9 cellular contexts compared by ENCODE assay signal in the genomic region with DNA sequence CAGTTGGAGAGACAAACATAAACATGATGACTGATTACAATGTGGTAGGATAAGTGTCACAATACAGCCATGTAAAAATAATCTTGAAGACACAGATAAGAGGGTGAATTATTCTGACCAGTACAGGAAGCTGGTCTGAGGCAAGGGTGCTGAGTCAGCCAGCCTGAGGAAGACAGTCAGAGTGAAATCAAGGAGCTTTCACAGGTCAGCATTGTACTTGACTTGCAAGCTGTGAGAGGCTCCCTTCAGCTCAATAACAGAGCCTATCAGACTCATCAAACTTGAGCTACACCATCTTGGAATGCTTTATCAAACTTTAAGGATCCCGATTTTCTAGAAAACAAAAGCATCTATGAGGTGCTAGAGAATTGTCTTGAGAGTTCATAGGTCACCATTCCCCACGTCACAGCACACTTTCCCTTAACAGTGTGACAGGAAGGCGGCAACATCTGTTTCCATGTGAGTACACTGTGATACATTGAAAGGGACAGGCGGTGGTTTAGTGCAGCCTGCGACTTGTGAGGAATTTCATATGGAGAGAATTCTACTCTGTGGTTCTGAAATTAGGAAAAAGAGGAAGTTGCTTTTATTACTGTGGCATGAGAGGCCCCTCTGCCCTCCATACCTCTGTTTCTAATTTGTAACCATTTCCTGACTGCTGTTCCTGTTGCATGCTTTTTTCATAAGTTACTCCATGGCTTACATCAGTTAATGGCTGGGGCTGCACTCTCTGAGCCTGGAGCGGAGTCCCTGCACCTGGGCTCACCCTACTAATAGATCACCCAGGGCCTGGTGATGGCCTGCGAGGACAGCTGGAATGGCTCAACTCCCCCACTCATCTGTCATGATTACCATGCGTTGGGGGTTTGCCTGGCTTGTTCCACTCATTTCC.
DNase-seq lines count a peak whose midpoint lies in the region; ATAC-seq and TF ChIP-seq lines count a peak whose summit lies in the region.
"Had no signal": no experiment of that assay in that cellular context is flagged by ENCODE, and none has a peak within 500 bp of the region (broad histone marks: within the 10 kb centered on the region; RNA-seq: fewer than 3 reads in every experiment).

No MANE protein-coding gene starts in this region.

- H3K27me3 ChIP-seq in gastrocnemius medialis: no peaks in the 10 kb centered on the region

- no peaks in the 10 kb centered on the region for H3K9me3 Mint-ChIP-seq in activated CD4-positive, alpha-beta T cell treated with anti-CD3 and anti-CD28 coated beads for 36 hours (ENCODE audit: low read depth)

- POLR2A ChIA-PET in activated CD4-positive, alpha-beta T cell treated with anti-CD3 and anti-CD28 coated beads for 36 hours (lab: Charles Lee): no interaction called here

- H3K4me3 Mint-ChIP-seq in activated CD4-positive, alpha-beta T cell treated with anti-CD3 and anti-CD28 coated beads for 36 hours: no peak overlapping the region

- H3K4me3 ChIP-seq in SK-N-MC: peak overlapping the region; percentile 54
- H3K4me3 ChIP-seq in gastrocnemius medialis: no peak overlapping the region
- H3K4me3 ChIP-seq: A549 had no signal

- no peak overlapping the region for H3K27ac Mint-ChIP-seq in activated CD4-positive, alpha-beta T cell treated with anti-CD3 and anti-CD28 coated beads for 36 hours

- H3K9me3 ChIP-seq in SK-N-MC (ENCODE audit: low read depth, low read length): no peaks in the 10 kb centered on the region
- no peaks in the 10 kb centered on the region for H3K9me3 ChIP-seq in gastrocnemius medialis
- H3K9me3 ChIP-seq: A549 had no signal

- no peaks in the 10 kb centered on the region for H3K36me3 Mint-ChIP-seq in activated CD4-positive, alpha-beta T cell treated with anti-CD3 and anti-CD28 coated beads for 36 hours (ENCODE audit: low read depth)

- DNase-seq in activated CD4-positive, alpha-beta T cell treated with anti-CD3 and anti-CD28 coated beads for 36 hours: no peak
- DNase-seq in activated CD4-positive, alpha-beta T cell treated with anti-CD3 and anti-CD28 coated beads for 48 hours: no peak
- DNase-seq in SK-N-MC (ENCODE audit: low read depth, low spot score) (peak; percentile 88), left kidney (ENCODE audit: low read depth, low spot score) (peak; percentile 71), putamen (ENCODE audit: low spot score) (no peak), gastrocnemius medialis (no peak)
- no peak for DNase-seq in activated CD4-positive, alpha-beta T cell treated with anti-CD3 and anti-CD28 coated beads, Interleukin-2, amount 50 U/mL, for 4 hours

- H3K9ac ChIP-seq in SK-N-MC (ENCODE audit: insufficient read length): no peak overlapping the region

- H3K36me3 ChIP-seq in SK-N-MC (ENCODE audit: insufficient read depth, low read length) (no peaks in the 10 kb centered on the region), gastrocnemius medialis (no peaks in the 10 kb centered on the region)

- peak; percentile 47 for ATAC-seq in activated CD4-positive, alpha-beta T cell treated with anti-CD3 and anti-CD28 coated beads for 36 hours
- ATAC-seq in HG02981 (IDR thresholded peaks at IDR 0.05; ENCODE audit: unreplicated experiment): peak; percentile 84
- ATAC-seq in gastrocnemius medialis: no peak
- ATAC-seq: A549 had no signal

- no peaks in the 10 kb centered on the region for H3K4me1 ChIP-seq in gastrocnemius medialis
- H3K4me1 ChIP-seq: A549 had no signal

- H3K27ac ChIP-seq in SK-N-MC (peak overlapping the region; percentile 82), gastrocnemius medialis (no peak overlapping the region)
- H3K27ac ChIP-seq: A549 had no signal

- CTCF ChIA-PET in activated CD4-positive, alpha-beta T cell treated with anti-CD3 and anti-CD28 coated beads for 36 hours (lab: Charles Lee): no interaction called here

- TF ChIP-seq POLR2A in gastrocnemius medialis (IDR thresholded peaks at IDR 0.05): no peak

- TF ChIP-seq CTCF in gastrocnemius medialis (IDR thresholded peaks at IDR 0.05 in 4 of 5, conservative IDR thresholded peaks at IDR 0.05 in 1 of 5): no peak

- intact Hi-C loops in activated CD4-positive, alpha-beta T cell treated with anti-CD3 and anti-CD28 coated beads for 36 hours (cut with DNase I, micrococcal nuclease): no loop called here
- intact Hi-C loops in gastrocnemius medialis (cut with DNase I; ENCODE audit: low total_unique reads): no loop called here

- in situ Hi-C loops in gastrocnemius medialis (cut with MboI; ENCODE audit: low sequenced_read_pairs in 4 of 4): no loop called here

- no peaks in the 10 kb centered on the region for H3K27me3 Mint-ChIP-seq in activated CD4-positive, alpha-beta T cell treated with anti-CD3 and anti-CD28 coated beads for 36 hours

- peaks cover 4% of the 10 kb centered on the region for H3K4me1 Mint-ChIP-seq in activated CD4-positive, alpha-beta T cell treated with anti-CD3 and anti-CD28 coated beads for 36 hours

Comparison
In these comparisons a context has a peak if more than half of its experiments do, and no peak if none do; other contexts are left out.
1. ATAC-seq: peak in activated CD4-positive, alpha-beta T cell treated with anti-CD3 and anti-CD28 coated beads for 36 hours (single experiment) and HG02981 (single experiment); none in gastrocnemius medialis (0 of 2).
2. DNase-seq: peak in SK-N-MC (single experiment) and left kidney (single experiment); none in activated CD4-positive, alpha-beta T cell treated with anti-CD3 and anti-CD28 coated beads for 36 hours (single experiment), activated CD4-positive, alpha-beta T cell treated with anti-CD3 and anti-CD28 coated beads for 48 hours (single experiment), putamen (single experiment), activated CD4-positive, alpha-beta T cell treated with anti-CD3 and anti-CD28 coated beads, Interleukin-2, amount 50 U/mL, for 4 hours (0 of 2) and gastrocnemius medialis (0 of 2).